ENCODE assay signal across 13 cellular contexts in the genomic region with DNA sequence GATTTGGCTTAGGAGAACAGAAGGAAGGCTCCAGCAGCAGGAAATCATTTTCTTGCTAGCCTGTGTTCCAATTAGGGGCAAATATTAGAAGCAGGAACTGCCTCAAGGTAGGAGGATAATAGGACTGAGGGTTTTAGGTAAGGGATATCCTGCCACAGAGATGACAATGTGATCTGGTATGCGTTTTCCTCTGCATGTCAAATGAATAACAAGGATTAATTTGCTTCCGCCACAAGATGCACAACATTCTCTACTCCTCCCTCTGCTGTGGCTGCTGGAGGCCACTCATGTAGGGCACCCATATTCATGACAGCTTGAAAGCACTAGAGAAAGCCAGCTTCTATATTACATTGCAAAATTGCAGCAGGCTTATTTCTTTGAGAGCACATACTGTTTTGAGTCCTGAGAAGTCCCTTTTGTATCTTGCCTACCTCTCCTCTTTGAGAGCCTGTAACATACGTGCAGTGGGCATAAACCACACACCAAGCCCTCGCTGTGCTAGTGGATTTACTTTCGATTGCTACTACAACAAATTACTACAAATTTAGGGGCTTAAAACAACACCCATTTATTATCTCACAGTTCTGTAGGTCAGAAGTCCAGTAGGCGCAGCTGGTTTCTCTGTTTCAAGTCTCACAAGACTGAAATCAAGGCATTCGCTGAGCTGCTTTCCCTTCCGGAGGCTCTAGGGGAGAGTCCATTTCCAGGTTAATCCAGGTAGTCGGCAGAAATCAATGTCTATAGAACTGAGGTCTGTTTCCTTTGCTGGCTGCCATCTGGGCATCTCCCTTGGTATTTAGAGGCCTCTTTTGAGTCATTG. TPM values are rescaled to one million over a fixed set of nuclear protein-coding genes. Genes with fewer than 3 reads are reported as not detected.
A peak's percentile ranks its signal among the peaks of the same experiment; 100 is the strongest.
DNase-seq lines count a peak whose midpoint lies in the region; ATAC-seq, FAIRE-seq and TF ChIP-seq lines count a peak whose summit lies in the region.
"Had no signal": no experiment of that assay in that cellular context is flagged by ENCODE, and none has a peak within 500 bp of the region (broad histone marks: within the 10 kb centered on the region; RNA-seq: fewer than 3 reads in every experiment).

No MANE protein-coding gene starts in this region.

- peaks cover 0 to under 1% of the 10 kb centered on the region in 2 donors for H3K9me3 Mint-ChIP-seq in activated T-cell treated with anti-CD3 and anti-CD28 coated beads, Interleukin-2, amount 50 U/mL, for 72 hours
- H3K9me3 Mint-ChIP-seq in effector memory CD8-positive, alpha-beta T cell = no peaks in the 10 kb centered on the region
- peaks cover 1% of the 10 kb centered on the region for H3K9me3 Mint-ChIP-seq in stimulated activated effector memory CD8-positive, alpha-beta T cell treated with anti-CD3 and anti-CD28 coated beads, Interleukin-12 subunit alpha, Interleukin-12 subunit beta, amount 100 ng/mL, for 72 hours
- H3K9me3 Mint-ChIP-seq in glutamatergic neuron (ENCODE audit: unreplicated experiment) = peaks cover 14% of the 10 kb centered on the region
- H3K9me3 Mint-ChIP-seq: activated T-helper 17 cell treated with anti-CD3 and anti-CD28 coated beads, Interleukin-2, amount 50 U/mL, for 72 hours had no signal

- TF ChIP-seq POLR2A in adrenal gland (IDR thresholded peaks at IDR 0.05) = no peak
- no peak for TF ChIP-seq POLR2A in H54 (IDR thresholded peaks at IDR 0.05; ENCODE audit: low read depth, low read length)

- H3K27me3 ChIP-seq in adrenal gland = no peaks in the 10 kb centered on the region

- H3K4me3 ChIP-seq in adrenal gland = no peak overlapping the region

- no peaks in the 10 kb centered on the region for H3K27me3 Mint-ChIP-seq in activated T-cell treated with anti-CD3 and anti-CD28 coated beads, Interleukin-2, amount 50 U/mL, for 72 hours (ENCODE audit: low read depth)
- H3K27me3 Mint-ChIP-seq in effector memory CD8-positive, alpha-beta T cell = no peaks in the 10 kb centered on the region
- H3K27me3 Mint-ChIP-seq in glutamatergic neuron (ENCODE audit: unreplicated experiment) = peaks cover 7% of the 10 kb centered on the region
- H3K27me3 Mint-ChIP-seq: activated T-helper 17 cell treated with anti-CD3 and anti-CD28 coated beads, Interleukin-2, amount 50 U/mL, for 72 hours had no signal

- no peaks in the 10 kb centered on the region for H3K36me3 ChIP-seq in adrenal gland (replicated peaks in 1 of 2)

- no peak for DNase-seq in activated T-cell treated with anti-CD3 and anti-CD28 coated beads, Interleukin-2, amount 50 U/mL, for 72 hours
- DNase-seq in activated T-cell treated with anti-CD3 and anti-CD28 coated beads, Interleukin-2, amount 50 U/mL, for 1 hour = no peak
- DNase-seq in NCI-H2227 treated with DMSO at 0.1 percent for 48 hours (lab: John Stamatoyannopoulos, UW) (peak; percentile 31), adrenal gland (no peak), H54 (ENCODE audit: insufficient read length, low spot score) (no peak), glutamatergic neuron (no peak)
- DNase-seq in effector memory CD8-positive, alpha-beta T cell = no peak
- no peak for DNase-seq in stimulated activated effector memory CD8-positive, alpha-beta T cell treated with anti-CD3 and anti-CD28 coated beads, Interleukin-12 subunit alpha, Interleukin-12 subunit beta, amount 100 ng/mL, for 72 hours (ENCODE audit: low spot score in 2 of 2)
- DNase-seq: activated CD4-positive, alpha-beta T cell treated with anti-CD3 and anti-CD28 coated beads for 4 hours; NCI-H226 had no signal

- TF ChIP-seq CTCF in adrenal gland (IDR thresholded peaks at IDR 0.05) (no peak), glutamatergic neuron (IDR thresholded peaks at IDR 0.05; ENCODE audit: partially characterized antibody, unreplicated experiment) (no peak)

- no peak overlapping the region for H3K27ac ChIP-seq in adrenal gland

- intact Hi-C loops in adrenal gland (cut with DNase I) = no loop called here

- no peaks in the 10 kb centered on the region for H3K9me3 ChIP-seq in adrenal gland (replicated peaks in 1 of 3)

- 81 to 87% (median 83%) methylated on average over 9 of the region's 9 CpGs for WGBS in adrenal gland, 4 donors

- H3K4me3 Mint-ChIP-seq in activated T-cell treated with anti-CD3 and anti-CD28 coated beads, Interleukin-2, amount 50 U/mL, for 72 hours = peak overlapping the region; percentile 0 to 2
- peak overlapping the region; percentile 0 to 32 for H3K4me3 Mint-ChIP-seq in effector memory CD8-positive, alpha-beta T cell
- peak overlapping the region; percentile 23 for H3K4me3 Mint-ChIP-seq in stimulated activated effector memory CD8-positive, alpha-beta T cell treated with anti-CD3 and anti-CD28 coated beads, Interleukin-12 subunit alpha, Interleukin-12 subunit beta, amount 100 ng/mL, for 72 hours
- no peak overlapping the region for H3K4me3 Mint-ChIP-seq in glutamatergic neuron (ENCODE audit: unreplicated experiment)
- H3K4me3 Mint-ChIP-seq: activated T-helper 17 cell treated with anti-CD3 and anti-CD28 coated beads, Interleukin-2, amount 50 U/mL, for 72 hours; mesothelial cell of epicardium had no signal

- H3K4me1 Mint-ChIP-seq in activated T-cell treated with anti-CD3 and anti-CD28 coated beads, Interleukin-2, amount 50 U/mL, for 72 hours (ENCODE audit: low read depth) = peaks cover 69% of the 10 kb centered on the region
- H3K4me1 Mint-ChIP-seq in effector memory CD8-positive, alpha-beta T cell (ENCODE audit: low read depth in 2 of 2) = peaks cover 45 to 51% of the 10 kb centered on the region in 2 donors
- peaks cover 53% of the 10 kb centered on the region for H3K4me1 Mint-ChIP-seq in stimulated activated effector memory CD8-positive, alpha-beta T cell treated with anti-CD3 and anti-CD28 coated beads, Interleukin-12 subunit alpha, Interleukin-12 subunit beta, amount 100 ng/mL, for 72 hours
- H3K4me1 Mint-ChIP-seq in glutamatergic neuron (ENCODE audit: low read depth, unreplicated experiment) = peaks cover 49% of the 10 kb centered on the region

- H3K4me1 ChIP-seq in adrenal gland (replicated peaks in 1 of 2) = peaks cover 0 to 5% of the 10 kb centered on the region in 2 donors

- no peak overlapping the region for H3K27ac Mint-ChIP-seq in activated T-cell treated with anti-CD3 and anti-CD28 coated beads, Interleukin-2, amount 50 U/mL, for 72 hours
- peak overlapping the region in 1 of 2 donors; percentile 5 for H3K27ac Mint-ChIP-seq in effector memory CD8-positive, alpha-beta T cell
- peak overlapping the region; percentile 3 for H3K27ac Mint-ChIP-seq in stimulated activated effector memory CD8-positive, alpha-beta T cell treated with anti-CD3 and anti-CD28 coated beads, Interleukin-12 subunit alpha, Interleukin-12 subunit beta, amount 100 ng/mL, for 72 hours
- no peak overlapping the region for H3K27ac Mint-ChIP-seq in glutamatergic neuron (ENCODE audit: unreplicated experiment)
- H3K27ac Mint-ChIP-seq: activated T-helper 17 cell treated with anti-CD3 and anti-CD28 coated beads, Interleukin-2, amount 50 U/mL, for 72 hours; brain; mesothelial cell of epicardium had no signal

- H3K36me3 Mint-ChIP-seq in activated T-cell treated with anti-CD3 and anti-CD28 coated beads, Interleukin-2, amount 50 U/mL, for 72 hours (ENCODE audit: insufficient read depth in 2 of 2) = peaks cover 4 to 5% of the 10 kb centered on the region in 2 donors
- H3K36me3 Mint-ChIP-seq in effector memory CD8-positive, alpha-beta T cell (ENCODE audit: insufficient read depth) = peaks cover 9% of the 10 kb centered on the region
- H3K36me3 Mint-ChIP-seq in stimulated activated effector memory CD8-positive, alpha-beta T cell treated with anti-CD3 and anti-CD28 coated beads, Interleukin-12 subunit alpha, Interleukin-12 subunit beta, amount 100 ng/mL, for 72 hours = peaks cover 7% of the 10 kb centered on the region
- H3K36me3 Mint-ChIP-seq in glutamatergic neuron (ENCODE audit: unreplicated experiment) = peaks cover 1% of the 10 kb centered on the region
- H3K36me3 Mint-ChIP-seq: brain, mesothelial cell of epicardium had no signal

- no peak for FAIRE-seq in H54 (lab: Jason Lieb, UNC)

- ATAC-seq in activated T-cell treated with anti-CD3 and anti-CD28 coated beads, Interleukin-2, amount 50 U/mL, for 72 hours (replicated peaks in 1 of 2) = no peak
- peak; percentile 23 for ATAC-seq in effector memory CD8-positive, alpha-beta T cell (replicated peaks)
- ATAC-seq in stimulated activated effector memory CD8-positive, alpha-beta T cell treated with anti-CD3 and anti-CD28 coated beads, Interleukin-12 subunit alpha, Interleukin-12 subunit beta, amount 100 ng/mL, for 72 hours = no peak
- ATAC-seq: activated T-helper 17 cell treated with anti-CD3 and anti-CD28 coated beads, Interleukin-2, amount 50 U/mL, for 72 hours had no signal

RNA-seq across cellular contexts. Expression of a gene that starts 5.9 kb away (rescaled TPM):
- total RNA-seq in activated T-cell treated with anti-CD3 and anti-CD28 coated beads, Interleukin-2, amount 50 U/mL, for 72 hours = 100 to 1,000 TPM; 139 to 153 TPM
- 100 to 1,000 TPM in 2 of 8 donors, 10 to 100 TPM in 6; 56.5 to 108 (median 82.9) TPM for total RNA-seq in adrenal gland
- polyA plus RNA-seq in adrenal gland = 10 to 100 TPM; 24.2 to 60.6 (median 37.6) TPM
- 507 TPM for total RNA-seq in glutamatergic neuron (ENCODE audit: unreplicated experiment)
